12 cellular contexts compared by ENCODE assay signal in the genomic region with DNA sequence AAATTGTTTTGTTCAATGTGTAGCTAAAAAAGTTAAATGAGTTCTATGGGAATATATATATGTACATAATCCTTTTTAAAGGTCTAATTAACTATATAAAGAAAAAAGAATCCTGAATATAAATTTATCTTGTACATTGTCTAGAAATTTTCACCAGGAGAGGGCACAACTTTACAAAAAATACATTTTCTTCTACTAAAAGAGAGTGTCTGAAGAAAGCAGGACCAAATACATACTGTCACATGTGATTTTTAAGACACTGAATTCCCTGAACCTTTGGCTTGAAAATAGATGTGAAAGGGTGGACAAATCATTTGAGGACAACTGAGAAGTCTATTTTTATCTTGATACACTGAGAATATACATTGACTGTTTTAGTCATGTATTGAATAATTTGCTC.
DNase-seq lines count a peak whose midpoint lies in the region; ATAC-seq and TF ChIP-seq lines count a peak whose summit lies in the region.
"Had no signal": no experiment of that assay in that cellular context is flagged by ENCODE, and none has a peak within 500 bp of the region (broad histone marks: within the 10 kb centered on the region; RNA-seq: fewer than 3 reads in every experiment).

No MANE protein-coding gene starts in this region.

- H4K20me1 ChIP-seq in hepatocyte (ENCODE audit: insufficient read depth, poor library complexity, severe bottlenecking) = no peaks in the 10 kb centered on the region

- H3K36me3 Mint-ChIP-seq in CD4-positive, alpha-beta memory T cell = no peaks in the 10 kb centered on the region

- DNase-seq in ELR (ENCODE audit: low read depth) (peak; percentile 42), hepatocyte (ENCODE audit: low spot score) (no peak)
- DNase-seq in CD4-positive, alpha-beta memory T cell = no peak
- no peak for DNase-seq in activated CD8-positive, alpha-beta memory T cell treated with anti-CD3 and anti-CD28 coated beads, Interleukin-2, amount 50 U/mL, for 4 hours
- DNase-seq: amniotic stem cell, NCI-H187 had no signal

- no peak overlapping the region for H2AFZ ChIP-seq in hepatocyte

- no peaks in the 10 kb centered on the region for H3K9me2 ChIP-seq in hepatocyte (replicated peaks; ENCODE audit: insufficient read depth)

- H3K4me2 ChIP-seq in hepatocyte = no peak overlapping the region

- no peaks in the 10 kb centered on the region for H3K36me3 ChIP-seq in hepatocyte (replicated peaks; ENCODE audit: insufficient read depth, low read depth)
- H3K36me3 ChIP-seq in CD4-positive, alpha-beta memory T cell (ENCODE audit: insufficient read depth, low read length) = no peaks in the 10 kb centered on the region

- POLR2A ChIA-PET in CD4-positive, alpha-beta memory T cell (lab: Charles Lee; ENCODE audit: partially characterized antibody) = no interaction called here

- no peaks in the 10 kb centered on the region for H3K27me3 ChIP-seq in hepatocyte
- no peaks in the 10 kb centered on the region for H3K27me3 ChIP-seq in CD4-positive, alpha-beta memory T cell (ENCODE audit: insufficient read depth, low read length)

- no peaks in the 10 kb centered on the region for H3K9me3 Mint-ChIP-seq in CD4-positive, alpha-beta memory T cell

- peaks cover 0 to 2% of the 10 kb centered on the region in 2 donors for H3K27me3 Mint-ChIP-seq in CD4-positive, alpha-beta memory T cell

- H3K4me1 Mint-ChIP-seq in CD4-positive, alpha-beta memory T cell = no peaks in the 10 kb centered on the region

- TF ChIP-seq CTCF in hepatocyte (IDR thresholded peaks at IDR 0.05; ENCODE audit: poor library complexity) = peak; percentile 36

- H3K4me1 ChIP-seq in hepatocyte (ENCODE audit: insufficient read depth) = no peaks in the 10 kb centered on the region
- H3K4me1 ChIP-seq in CD4-positive, alpha-beta memory T cell (ENCODE audit: insufficient read depth, low read length) = no peaks in the 10 kb centered on the region

- ATAC-seq in HG03354 (IDR thresholded peaks at IDR 0.05; ENCODE audit: poor library complexity, severe bottlenecking, unreplicated experiment) (peak; percentile 44), SK-N-SH treated with all-trans-retinoic acid at 6 μM for 48 hours (peak; percentile 84), GM21390 (IDR thresholded peaks at IDR 0.05; ENCODE audit: unreplicated experiment) (no peak), HG03045 (IDR thresholded peaks at IDR 0.05; ENCODE audit: unreplicated experiment) (no peak)

- H3K9me3 ChIP-seq in hepatocyte (ENCODE audit: low read depth) = no peaks in the 10 kb centered on the region
- no peaks in the 10 kb centered on the region for H3K9me3 ChIP-seq in CD4-positive, alpha-beta memory T cell (ENCODE audit: control insufficient read depth in 1 of 2, low read length in 2 of 2)

- H3K4me3 ChIP-seq in hepatocyte = no peak overlapping the region
- no peak overlapping the region for H3K4me3 ChIP-seq in CD4-positive, alpha-beta memory T cell (ENCODE audit: low read length in 2 of 2)
- H3K4me3 ChIP-seq: SK-N-MC had no signal

- H3K27ac Mint-ChIP-seq in CD4-positive, alpha-beta memory T cell = no peak overlapping the region

- no peaks in the 10 kb centered on the region for H3K79me2 ChIP-seq in hepatocyte

- intact Hi-C loops in CD4-positive, alpha-beta memory T cell (cut with micrococcal nuclease) = loop anchor here (5.0 kb wide), 1 partner anchor 1864 kb away; no protein-coding TSS in a partner anchor

- H3K4me3 Mint-ChIP-seq in CD4-positive, alpha-beta memory T cell = no peak overlapping the region

- CTCF ChIA-PET in CD4-positive, alpha-beta memory T cell (lab: Charles Lee; ENCODE audit: partially characterized antibody) = no interaction called here

- no peak overlapping the region for H3K27ac ChIP-seq in hepatocyte
- no peak overlapping the region for H3K27ac ChIP-seq in CD4-positive, alpha-beta memory T cell (ENCODE audit: low read depth, low read length)
- H3K27ac ChIP-seq: epithelial cell of prostate, SK-N-MC had no signal

TF ChIP-seq in SK-N-SH treated with all-trans-retinoic acid at 6 μM for 48 hours, 23 proteins besides CTCF, POLR2A, EP300 and RAD21:
- TF ChIP-seq ZNF8 (CRISPR knock-in tag; IDR thresholded peaks at IDR 0.05) (no peak), CSRNP3 (CRISPR knock-in tag; IDR thresholded peaks at IDR 0.05) (no peak), RARB (CRISPR knock-in tag; IDR thresholded peaks at IDR 0.05) (no peak), GLIS3 (CRISPR knock-in tag; IDR thresholded peaks at IDR 0.05) (no peak), ESRRG (CRISPR knock-in tag; IDR thresholded peaks at IDR 0.05) (no peak), TSHZ2 (CRISPR knock-in tag; IDR thresholded peaks at IDR 0.05) (no peak), TOX (CRISPR knock-in tag; IDR thresholded peaks at IDR 0.05; ENCODE audit: borderline replicate concordance) (no peak), OSR1 (CRISPR knock-in tag; IDR thresholded peaks at IDR 0.05) (no peak), SNAI2 (CRISPR knock-in tag; IDR thresholded peaks at IDR 0.05) (no peak), BACH2 (CRISPR knock-in tag; IDR thresholded peaks at IDR 0.05; ENCODE audit: borderline replicate concordance) (no peak), TCF4 (CRISPR knock-in tag; IDR thresholded peaks at IDR 0.05; ENCODE audit: borderline replicate concordance) (no peak), ISL1 (CRISPR knock-in tag; IDR thresholded peaks at IDR 0.05) (no peak), ARNTL (CRISPR knock-in tag; IDR thresholded peaks at IDR 0.05; ENCODE audit: borderline replicate concordance, low read depth) (no peak), CSDC2 (CRISPR knock-in tag; IDR thresholded peaks at IDR 0.05) (no peak)
- TF ChIP-seq, protein P1, sequence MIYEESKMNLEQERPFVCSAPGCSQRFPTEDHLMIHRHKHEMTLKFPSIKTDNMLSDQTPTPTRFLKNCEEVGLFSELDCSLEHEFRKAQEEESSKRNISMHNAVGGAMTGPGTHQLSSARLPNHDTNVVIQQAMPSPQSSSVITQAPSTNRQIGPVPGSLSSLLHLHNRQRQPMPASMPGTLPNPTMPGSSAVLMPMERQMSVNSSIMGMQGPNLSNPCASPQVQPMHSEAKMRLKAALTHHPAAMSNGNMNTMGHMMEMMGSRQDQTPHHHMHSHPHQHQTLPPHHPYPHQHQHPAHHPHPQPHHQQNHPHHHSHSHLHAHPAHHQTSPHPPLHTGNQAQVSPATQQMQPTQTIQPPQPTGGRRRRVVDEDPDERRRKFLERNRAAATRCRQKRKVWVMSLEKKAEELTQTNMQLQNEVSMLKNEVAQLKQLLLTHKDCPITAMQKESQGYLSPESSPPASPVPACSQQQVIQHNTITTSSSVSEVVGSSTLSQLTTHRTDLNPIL (CRISPR knock-in tag; IDR thresholded peaks at IDR 0.05; ENCODE audit: low read depth) = no peak
TF ChIP-seq in SK-N-SH treated with all-trans-retinoic acid at 6 μM for 48 hours: peak in this region for 0.

Comparison
In these comparisons a context has a peak if more than half of its experiments do, and no peak if none do; other contexts are left out.
1. ATAC-seq: peak in HG03354 (single experiment) and SK-N-SH treated with all-trans-retinoic acid at 6 μM for 48 hours (single experiment); none in GM21390 (single experiment) and HG03045 (single experiment).